Comparison of ENCODE assay signal across 8 cellular contexts in genomic region chr2:42792583-42793313, GRCh38. TPM values are rescaled to one million over a fixed set of nuclear protein-coding genes. Genes with fewer than 3 reads are reported as not detected.
A peak's percentile ranks its signal among the peaks of the same experiment; 100 is the strongest.
DNase-seq lines count a peak whose midpoint lies in the region; ATAC-seq and TF ChIP-seq lines count a peak whose summit lies in the region.

Gene HAAO (minus strand): TSS chr2:42792583. CDS start chr2:42792536, 47 bp downstream.

- H3K27ac Mint-ChIP-seq in immature natural killer cell = peak within 1 kb of the TSS in 1 of 6 donors; percentile 16

- peaks cover 0 to 2% (median 0%) of the 10 kb centered on the region in 6 donors for H3K9me3 Mint-ChIP-seq in immature natural killer cell

- no peaks in the 10 kb centered on the region for H3K36me3 ChIP-seq in smooth muscle cell (ENCODE audit: low read depth)

- no peaks in the 10 kb centered on the region for H3K9me3 ChIP-seq in smooth muscle cell (replicated peaks; ENCODE audit: low read depth)

- WGBS in smooth muscle cell (ENCODE audit: low lambda C conversion rate) = 2% methylated on average over 62 of the region's 73 CpGs

- peaks cover 0 to 12% (median 0%) of the 10 kb centered on the region in 3 donors for H3K36me3 Mint-ChIP-seq in immature natural killer cell

- H3F3A ChIP-seq in smooth muscle cell (ENCODE audit: low read depth) = peaks cover 13% of the 10 kb centered on the region

- DNase-seq in activated CD4-positive, alpha-beta T cell treated with anti-CD3 and anti-CD28 coated beads for 48 hours = peak; percentile 12
- DNase-seq in activated CD4-positive, alpha-beta T cell treated with anti-CD3 and anti-CD28 coated beads, Interleukin-2, amount 50 U/mL, for 48 hours = no peak
- DNase-seq in astrocyte of the hippocampus (ENCODE audit: low read depth, low spot score) = peak; percentile 53
- no peak for DNase-seq in immature natural killer cell
- DNase-seq in smooth muscle cell (lab: John Stamatoyannopoulos, UW; ENCODE audit: unreplicated experiment) = no peak
- no peak for DNase-seq in NCI-H2227 (lab: John Stamatoyannopoulos, UW; ENCODE audit: unreplicated experiment)
- no peak for DNase-seq in DMS79 treated with DMSO at 0.1 percent for 48 hours (lab: John Stamatoyannopoulos, UW)

- H3K27me3 Mint-ChIP-seq in immature natural killer cell (ENCODE audit: low read depth in 3 of 3) = peaks cover 13 to 21% (median 14%) of the 10 kb centered on the region in 3 donors

- peaks cover 21 to 24% of the 10 kb centered on the region in 2 donors for H3K4me1 Mint-ChIP-seq in immature natural killer cell

- H4K20me1 ChIP-seq in smooth muscle cell (ENCODE audit: low read depth) = no peaks in the 10 kb centered on the region

- ATAC-seq in HG03066 (IDR thresholded peaks at IDR 0.05; ENCODE audit: low read depth, unreplicated experiment) = peak; percentile 23

- no peaks in the 10 kb centered on the region for H3K27me3 ChIP-seq in smooth muscle cell (ENCODE audit: low read depth)

- peaks cover 11% of the 10 kb centered on the region for H3K4me1 ChIP-seq in smooth muscle cell (ENCODE audit: low read depth)

- H3K4me3 Mint-ChIP-seq in immature natural killer cell = peak within 1 kb of the TSS; percentile 50 to 77 (median 69)

- H3K4me2 ChIP-seq in smooth muscle cell = peak within 1 kb of the TSS; percentile 91

- H3K27ac ChIP-seq in smooth muscle cell (ENCODE audit: low read depth) = peak within 1 kb of the TSS; percentile 80

- H2AFZ ChIP-seq in smooth muscle cell (ENCODE audit: low read depth) = peak within 1 kb of the TSS; percentile 56

- TF ChIP-seq CTCF in smooth muscle cell (IDR thresholded peaks at IDR 0.05; ENCODE audit: borderline replicate concordance, insufficient read depth, poor library complexity, severe bottlenecking) = peak; percentile 5

- peak within 1 kb of the TSS; percentile 73 for H3K9ac ChIP-seq in smooth muscle cell (ENCODE audit: low read depth)

- peaks cover 5% of the 10 kb centered on the region for H3K79me2 ChIP-seq in smooth muscle cell (ENCODE audit: low read depth)

- peak within 1 kb of the TSS; percentile 61 for H3K4me3 ChIP-seq in smooth muscle cell

RNA-seq across cellular contexts. Expression of gene HAAO, which starts in this region (rescaled TPM):
- polyA plus RNA-seq in immature natural killer cell (under 1 TPM in 1 of 3 donors, not detected in 2; 0.50 TPM), smooth muscle cell (10.2 and 10.3 TPM in 2 replicates)
- 4.5 and 7.1 TPM in 2 replicates for total RNA-seq in smooth muscle cell

Comparison
In these comparisons a context has a peak if more than half of its experiments do, and no peak if none do; other contexts are left out.
1. DNase-seq: peak in activated CD4-positive, alpha-beta T cell treated with anti-CD3 and anti-CD28 coated beads for 48 hours (single experiment) and astrocyte of the hippocampus (single experiment); none in activated CD4-positive, alpha-beta T cell treated with anti-CD3 and anti-CD28 coated beads, Interleukin-2, amount 50 U/mL, for 48 hours (0 of 2), immature natural killer cell (0 of 3), smooth muscle cell (single experiment), NCI-H2227 (single experiment) and DMS79 treated with DMSO at 0.1 percent for 48 hours (single experiment).